8 cellular contexts compared by ENCODE assay signal in genomic region chr18:32770181-32770650, GRCh38. TPM values are rescaled to one million over a fixed set of nuclear protein-coding genes. Genes with fewer than 3 reads are reported as not detected.
DNase-seq lines count a peak whose midpoint lies in the region; ATAC-seq and TF ChIP-seq lines count a peak whose summit lies in the region.
"Had no signal": no experiment of that assay in that cellular context is flagged by ENCODE, and none has a peak within 500 bp of the region (broad histone marks: within the 10 kb centered on the region; RNA-seq: fewer than 3 reads in every experiment).

No MANE protein-coding gene starts in this region.

- no peak for ATAC-seq in GM19397 (IDR thresholded peaks at IDR 0.05; ENCODE audit: unreplicated experiment)

- H3K9me3 ChIP-seq in HEK293 (ENCODE audit: control insufficient read depth, insufficient read depth, low read depth, low read length) (no peaks in the 10 kb centered on the region), SU-DHL-6 (ENCODE audit: insufficient read depth, low read length) (no peaks in the 10 kb centered on the region), smooth muscle cell (replicated peaks; ENCODE audit: low read depth) (no peaks in the 10 kb centered on the region), MG63 (no peaks in the 10 kb centered on the region)

- intact Hi-C loops in head of caudate nucleus (cut with DNase I), result no loop called here

- no peaks in the 10 kb centered on the region for H3K79me2 ChIP-seq in SU-DHL-6 (ENCODE audit: insufficient read depth, low read length)
- no peaks in the 10 kb centered on the region for H3K79me2 ChIP-seq in smooth muscle cell (ENCODE audit: low read depth)

- H2AFZ ChIP-seq in SU-DHL-6 (ENCODE audit: low read depth, low read length, severe bottlenecking) (no peak overlapping the region), smooth muscle cell (ENCODE audit: low read depth) (no peak overlapping the region)

- H3K27ac ChIP-seq in HEK293 (ENCODE audit: extremely low read depth, low read depth, low read length), result no peak overlapping the region; the same call in 1 of the 2 replicates
- no peak overlapping the region for H3K27ac ChIP-seq in SU-DHL-6 (ENCODE audit: low read depth, low read length)
- no peak overlapping the region for H3K27ac ChIP-seq in smooth muscle cell (ENCODE audit: low read depth)

- no peak overlapping the region for H3K4me3 ChIP-seq in HEK293 (ENCODE audit: low read depth, low read length)
- no peak overlapping the region for H3K4me3 ChIP-seq in SU-DHL-6 (ENCODE audit: insufficient read depth, low read length, poor library complexity, severe bottlenecking)
- H3K4me3 ChIP-seq in smooth muscle cell, result no peak overlapping the region
- no peak overlapping the region for H3K4me3 ChIP-seq in MG63

- peak overlapping the region; percentile 54 for H3K4me2 ChIP-seq in SU-DHL-6 (ENCODE audit: low read depth, low read length, poor library complexity, severe bottlenecking)
- peak overlapping the region; percentile 6 for H3K4me2 ChIP-seq in smooth muscle cell

- no peaks in the 10 kb centered on the region for H3K36me3 ChIP-seq in HEK293 (ENCODE audit: control insufficient read depth in 2 of 2, insufficient read depth in 1 of 2, low read length in 2 of 2)
- H3K36me3 ChIP-seq in SU-DHL-6 (ENCODE audit: low read length), result no peaks in the 10 kb centered on the region
- no peaks in the 10 kb centered on the region for H3K36me3 ChIP-seq in smooth muscle cell (ENCODE audit: low read depth)
- H3K36me3 ChIP-seq in MG63, result no peaks in the 10 kb centered on the region

- H3K27me3 ChIP-seq in SU-DHL-6 (ENCODE audit: low read length) (no peaks in the 10 kb centered on the region), smooth muscle cell (ENCODE audit: low read depth) (peaks cover 100% of the 10 kb centered on the region), MG63 (peaks cover 22% of the 10 kb centered on the region)

- TF ChIP-seq CTCF in HEK293 (tag by site-specific recombination; IDR thresholded peaks at IDR 0.05), result no peak
- TF ChIP-seq CTCF in SU-DHL-6 (IDR thresholded peaks at IDR 0.05; ENCODE audit: insufficient read depth, low read length, poor library complexity, severe bottlenecking), result no peak
- no peak for TF ChIP-seq CTCF in smooth muscle cell (IDR thresholded peaks at IDR 0.05; ENCODE audit: borderline replicate concordance, insufficient read depth, poor library complexity, severe bottlenecking)

- peaks cover 3% of the 10 kb centered on the region; the same call in 1 of the 2 replicates for H3K4me1 ChIP-seq in HEK293 (ENCODE audit: control insufficient read depth, insufficient read depth, low read length)
- H3K4me1 ChIP-seq in smooth muscle cell (ENCODE audit: low read depth), result peaks cover 11% of the 10 kb centered on the region

- no peaks in the 10 kb centered on the region for H3K9me2 ChIP-seq in SU-DHL-6 (replicated peaks; ENCODE audit: insufficient read depth, low read length)

- CTCF ChIA-PET in HEK293 (lab: Yijun Ruan, JAX), result interaction anchor here (1.6 kb wide), 1 partner anchor 56 kb away, joined by 7 read pairs; no protein-coding TSS in a partner anchor

- H3F3A ChIP-seq in SU-DHL-6 (ENCODE audit: insufficient read depth) (peaks cover 19% of the 10 kb centered on the region), smooth muscle cell (ENCODE audit: low read depth) (no peaks in the 10 kb centered on the region)

- 2% methylated on average over 27 of the region's 30 CpGs for WGBS in smooth muscle cell (ENCODE audit: low lambda C conversion rate)

- H4K20me1 ChIP-seq in SU-DHL-6 (ENCODE audit: low read depth, low read length), result no peaks in the 10 kb centered on the region
- no peaks in the 10 kb centered on the region for H4K20me1 ChIP-seq in smooth muscle cell (ENCODE audit: low read depth)

- DNase-seq in iPS-NIHi11 (ENCODE audit: low spot score) (peak; percentile 23), smooth muscle cell (lab: John Stamatoyannopoulos, UW; ENCODE audit: unreplicated experiment) (no peak), MG63 (no peak), head of caudate nucleus (no peak)
- DNase-seq: activated gamma-delta T cell had no signal

- H3K9ac ChIP-seq in SU-DHL-6 (ENCODE audit: low read length) (no peak overlapping the region), smooth muscle cell (ENCODE audit: low read depth) (no peak overlapping the region)

- POLR2A ChIA-PET in HEK293 (lab: Yijun Ruan, JAX), result no interaction called here

TF ChIP-seq in HEK293, 187 proteins besides CTCF, POLR2A, EP300 and RAD21 (continues in another document):
- no peak for TF ChIP-seq ZNF394 (tag by site-specific recombination; IDR thresholded peaks at IDR 0.05; ENCODE audit: borderline replicate concordance)
- TF ChIP-seq ZNF670 (tag by site-specific recombination; IDR thresholded peaks at IDR 0.05; ENCODE audit: low read depth), result no peak
- TF ChIP-seq ZNF138 (tag by site-specific recombination; IDR thresholded peaks at IDR 0.05; ENCODE audit: borderline replicate concordance), result no peak
- TF ChIP-seq ZNF202 (tag by site-specific recombination; IDR thresholded peaks at IDR 0.05; ENCODE audit: borderline replicate concordance), result no peak
- TF ChIP-seq ZNF221 (tag by site-specific recombination; IDR thresholded peaks at IDR 0.05; ENCODE audit: borderline replicate concordance), result no peak
- no peak for TF ChIP-seq EGR2 (tag by site-specific recombination; IDR thresholded peaks at IDR 0.05; ENCODE audit: low read depth)
- peak; percentile 48 for TF ChIP-seq ZNF341 (tag by site-specific recombination; IDR thresholded peaks at IDR 0.05; ENCODE audit: low read depth)
- TF ChIP-seq ZNF830 (tag by site-specific recombination; IDR thresholded peaks at IDR 0.05; ENCODE audit: low read depth), result no peak
- no peak for TF ChIP-seq MYNN (tag by site-specific recombination; IDR thresholded peaks at IDR 0.05; ENCODE audit: borderline replicate concordance)
- TF ChIP-seq ZNF148 (tag by site-specific recombination; IDR thresholded peaks at IDR 0.05; ENCODE audit: borderline replicate concordance), result no peak
- no peak for TF ChIP-seq KLF7 (tag by site-specific recombination; IDR thresholded peaks at IDR 0.05; ENCODE audit: borderline replicate concordance)
- TF ChIP-seq, protein P1, sequence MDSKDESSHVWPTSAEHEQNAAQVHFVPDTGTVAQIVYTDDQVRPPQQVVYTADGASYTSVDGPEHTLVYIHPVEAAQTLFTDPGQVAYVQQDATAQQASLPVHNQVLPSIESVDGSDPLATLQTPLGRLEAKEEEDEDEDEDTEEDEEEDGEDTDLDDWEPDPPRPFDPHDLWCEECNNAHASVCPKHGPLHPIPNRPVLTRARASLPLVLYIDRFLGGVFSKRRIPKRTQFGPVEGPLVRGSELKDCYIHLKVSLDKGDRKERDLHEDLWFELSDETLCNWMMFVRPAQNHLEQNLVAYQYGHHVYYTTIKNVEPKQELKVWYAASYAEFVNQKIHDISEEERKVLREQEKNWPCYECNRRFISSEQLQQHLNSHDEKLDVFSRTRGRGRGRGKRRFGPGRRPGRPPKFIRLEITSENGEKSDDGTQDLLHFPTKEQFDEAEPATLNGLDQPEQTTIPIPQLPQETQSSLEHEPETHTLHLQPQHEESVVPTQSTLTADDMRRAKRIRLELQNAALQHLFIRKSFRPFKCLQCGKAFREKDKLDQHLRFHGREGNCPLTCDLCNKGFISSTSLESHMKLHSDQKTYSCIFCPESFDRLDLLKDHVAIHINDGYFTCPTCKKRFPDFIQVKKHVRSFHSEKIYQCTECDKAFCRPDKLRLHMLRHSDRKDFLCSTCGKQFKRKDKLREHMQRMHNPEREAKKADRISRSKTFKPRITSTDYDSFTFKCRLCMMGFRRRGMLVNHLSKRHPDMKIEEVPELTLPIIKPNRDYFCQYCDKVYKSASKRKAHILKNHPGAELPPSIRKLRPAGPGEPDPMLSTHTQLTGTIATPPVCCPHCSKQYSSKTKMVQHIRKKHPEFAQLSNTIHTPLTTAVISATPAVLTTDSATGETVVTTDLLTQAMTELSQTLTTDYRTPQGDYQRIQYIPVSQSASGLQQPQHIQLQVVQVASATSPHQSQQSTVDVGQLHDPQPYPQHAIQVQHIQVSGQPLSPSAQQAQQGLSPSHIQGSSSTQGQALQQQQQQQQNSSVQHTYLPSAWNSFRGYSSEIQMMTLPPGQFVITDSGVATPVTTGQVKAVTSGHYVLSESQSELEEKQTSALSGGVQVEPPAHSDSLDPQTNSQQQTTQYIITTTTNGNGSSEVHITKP (tag by site-specific recombination; IDR thresholded peaks at IDR 0.05), result no peak
- no peak for TF ChIP-seq ZNF654 (tag by site-specific recombination; IDR thresholded peaks at IDR 0.05; ENCODE audit: low read depth)
- peak; percentile 37; the same call in 1 of the 2 replicates for TF ChIP-seq SP3 (tag by site-specific recombination; IDR thresholded peaks at IDR 0.05)
- no peak for TF ChIP-seq ZNF660 (tag by site-specific recombination; IDR thresholded peaks at IDR 0.05)
- TF ChIP-seq REPIN1 (tag by site-specific recombination; IDR thresholded peaks at IDR 0.05; ENCODE audit: low read depth), result no peak
- TF ChIP-seq GLIS2 (tag by site-specific recombination; IDR thresholded peaks at IDR 0.05), result peak; percentile 40; the same call in 1 of the 2 replicates
- TF ChIP-seq ZNF610 (tag by site-specific recombination; IDR thresholded peaks at IDR 0.05; ENCODE audit: borderline replicate concordance), result no peak
- no peak for TF ChIP-seq ZIC2 (tag by site-specific recombination; IDR thresholded peaks at IDR 0.05)
- no peak for TF ChIP-seq ZNF596 (tag by site-specific recombination; IDR thresholded peaks at IDR 0.05)
- TF ChIP-seq GFI1B (tag by site-specific recombination; IDR thresholded peaks at IDR 0.05), result no peak

RNA-seq across cellular contexts. Expression of gene KLHL14, which starts 2.6 kb away (rescaled TPM):
- total RNA-seq in smooth muscle cell, result not detected in 2 replicates
- not detected in 2 replicates for polyA plus RNA-seq in smooth muscle cell
- not detected in 2 replicates for total RNA-seq in MG63 (2014; rRNA removed; shearing (Covaris generic); ENCODE audit: low replicate concordance)
